Comparison of ENCODE assay signal across 18 cellular contexts in genomic region chr17:42665581-42666001, GRCh38. TPM values are rescaled to one million over a fixed set of nuclear protein-coding genes. Genes with fewer than 3 reads are reported as not detected.
DNase-seq lines count a peak whose midpoint lies in the region; ATAC-seq, FAIRE-seq and TF ChIP-seq lines count a peak whose summit lies in the region.
"Had no signal": no experiment of that assay in that cellular context is flagged by ENCODE, and none has a peak within 500 bp of the region (broad histone marks: within the 10 kb centered on the region; RNA-seq: fewer than 3 reads in every experiment).

No MANE protein-coding gene starts in this region.

- H3K4me3 ChIP-seq in ascending aorta (no peak overlapping the region), psoas muscle (no peak overlapping the region)
- H3K4me3 ChIP-seq: SJCRH30 had no signal

- H3K4me1 ChIP-seq in ascending aorta (peaks cover 4 to 36% of the 10 kb centered on the region in 2 donors), psoas muscle (peaks cover 27% of the 10 kb centered on the region)

- H3K36me3 ChIP-seq in ascending aorta (peaks cover 51 to 61% of the 10 kb centered on the region in 2 donors), psoas muscle (ENCODE audit: insufficient read depth in 1 of 2, low read depth in 1 of 2) (peaks cover 0 to 76% of the 10 kb centered on the region in 2 donors)

- peak overlapping the region; percentile 79 for H3K27ac ChIP-seq in ascending aorta
- peak overlapping the region; percentile 73 for H3K27ac ChIP-seq in psoas muscle
- H3K27ac ChIP-seq: KMS-11, SJCRH30 had no signal

- no peak overlapping the region for H3K27ac Mint-ChIP-seq in endothelial cell (ENCODE audit: unreplicated experiment)
- H3K27ac Mint-ChIP-seq in stimulated activated memory B cell treated with anti-CD40 and anti-IgM and Interleukin-4, amounts not matched to agents 10 μg/mL and 1 μg/mL and 100 μg/mL, for 72 hours, result no peak overlapping the region
- H3K27ac Mint-ChIP-seq: HFFc6 had no signal

- ATAC-seq in psoas muscle (no peak), GM18505 (IDR thresholded peaks at IDR 0.05; ENCODE audit: unreplicated experiment) (no peak)
- ATAC-seq in stimulated activated memory B cell treated with anti-CD40 and anti-IgM and Interleukin-4, amounts not matched to agents 10 μg/mL and 1 μg/mL and 100 μg/mL, for 72 hours, result no peak
- ATAC-seq: PC-3 had no signal

- DNase-seq in ascending aorta (ENCODE audit: low spot score in 2 of 2) (peak in 1 of 2 donors; percentile 64), endothelial cell (ENCODE audit: low spot score) (no peak), psoas muscle (no peak), urothelium cell line (ENCODE audit: low spot score) (no peak)
- DNase-seq in activated effector memory CD4-positive, alpha-beta T cell treated with Interleukin-2 at 50 U/mL for 16 hours, result no peak
- DNase-seq: C1 segment of cervical spinal cord, DMS79, HFFc6, NCI-H1417, NCI-H187 treated with DMSO at 0.1 percent for 48 hours, NCI-H345, NCI-H526, PC-3, SJCRH30 had no signal

- H3K4me1 Mint-ChIP-seq in endothelial cell (ENCODE audit: unreplicated experiment), result no peaks in the 10 kb centered on the region
- H3K4me1 Mint-ChIP-seq in stimulated activated memory B cell treated with anti-CD40 and anti-IgM and Interleukin-4, amounts not matched to agents 10 μg/mL and 1 μg/mL and 100 μg/mL, for 72 hours, result peaks cover 12% of the 10 kb centered on the region

- H3K9me3 ChIP-seq in ascending aorta, result no peaks in the 10 kb centered on the region
- no peaks in the 10 kb centered on the region for H3K9me3 ChIP-seq in psoas muscle
- H3K9me3 ChIP-seq: SJCRH30 had no signal

- peaks cover 16% of the 10 kb centered on the region for H3K27me3 Mint-ChIP-seq in endothelial cell (ENCODE audit: unreplicated experiment)
- H3K27me3 Mint-ChIP-seq in stimulated activated memory B cell treated with anti-CD40 and anti-IgM and Interleukin-4, amounts not matched to agents 10 μg/mL and 1 μg/mL and 100 μg/mL, for 72 hours, result no peaks in the 10 kb centered on the region

- H3K36me3 Mint-ChIP-seq in endothelial cell (ENCODE audit: low read depth, unreplicated experiment), result peaks cover 23% of the 10 kb centered on the region
- H3K36me3 Mint-ChIP-seq in stimulated activated memory B cell treated with anti-CD40 and anti-IgM and Interleukin-4, amounts not matched to agents 10 μg/mL and 1 μg/mL and 100 μg/mL, for 72 hours, result peaks cover 20% of the 10 kb centered on the region

- no peak for TF ChIP-seq POLR2A in GM18505 (IDR thresholded peaks at IDR 0.05; ENCODE audit: borderline replicate concordance, extremely low read depth, insufficient read depth, insufficient read length)

- no peaks in the 10 kb centered on the region for H3K27me3 ChIP-seq in ascending aorta
- H3K27me3 ChIP-seq in psoas muscle (ENCODE audit: insufficient read depth in 3 of 3, low read length in 2 of 3), result no peaks in the 10 kb centered on the region
- H3K27me3 ChIP-seq: SJCRH30 had no signal

- TF ChIP-seq CTCF in ascending aorta (IDR thresholded peaks at IDR 0.05), result no peak
- TF ChIP-seq CTCF in endothelial cell (IDR thresholded peaks at IDR 0.05; ENCODE audit: unreplicated experiment), result no peak
- TF ChIP-seq CTCF in psoas muscle (IDR thresholded peaks at IDR 0.05), result no peak

- no peaks in the 10 kb centered on the region for H3K9me3 Mint-ChIP-seq in endothelial cell (ENCODE audit: unreplicated experiment)
- H3K9me3 Mint-ChIP-seq in stimulated activated memory B cell treated with anti-CD40 and anti-IgM and Interleukin-4, amounts not matched to agents 10 μg/mL and 1 μg/mL and 100 μg/mL, for 72 hours, result no peaks in the 10 kb centered on the region
- H3K9me3 Mint-ChIP-seq: HFFc6 had no signal

- intact Hi-C loops in ascending aorta (cut with DNase I), result no loop called here
- intact Hi-C loops in psoas muscle (cut with DNase I), result loop anchor here in 1 of 2 donors (2.0 kb wide), 1 partner anchor 47 kb away; no protein-coding TSS in a partner anchor

- peak; percentile 9 for FAIRE-seq in urothelium cell line (lab: Jason Lieb, UNC)
- FAIRE-seq: H54 had no signal

- peak overlapping the region; percentile 70 for H3K4me3 Mint-ChIP-seq in endothelial cell (ENCODE audit: unreplicated experiment)
- H3K4me3 Mint-ChIP-seq in stimulated activated memory B cell treated with anti-CD40 and anti-IgM and Interleukin-4, amounts not matched to agents 10 μg/mL and 1 μg/mL and 100 μg/mL, for 72 hours, result no peak overlapping the region
- H3K4me3 Mint-ChIP-seq: HFFc6 had no signal

- 78 to 85% (median 82%) methylated on average over 11 to 14 of the region's 14 CpGs for WGBS in psoas muscle, 3 donors

RNA-seq across cellular contexts. Expression of gene TUBG2, which starts 6.5 kb away (rescaled TPM):
- 73.1 TPM for total RNA-seq in ascending aorta
- 19.7 TPM for total RNA-seq in endothelial cell (ENCODE audit: unreplicated experiment)
- 10 to 100 TPM in 1 of 4 donors, 1 to 10 TPM in 3; 3.8 to 11.9 (median 5.7) TPM for total RNA-seq in psoas muscle
- 1 to 10 TPM; 2.7 to 4.9 (median 4.2) TPM for polyA plus RNA-seq in psoas muscle

RNA-seq across cellular contexts. Expression of gene PLEKHH3, which starts 11.2 kb away (rescaled TPM):
- total RNA-seq in ascending aorta (105 TPM), endothelial cell (ENCODE audit: unreplicated experiment) (25.2 TPM), psoas muscle (10 to 100 TPM; 15.0 to 33.8 (median 28.0) TPM)
- polyA plus RNA-seq in psoas muscle, result 10 to 100 TPM; 12.7 to 15.8 (median 14.2) TPM

RNA-seq across cellular contexts. Expression of gene CCR10, which starts 16.1 kb away (rescaled TPM):
- total RNA-seq in ascending aorta (91.2 TPM), endothelial cell (ENCODE audit: unreplicated experiment) (1.2 TPM), psoas muscle (1 to 10 TPM; 1.2 to 5.0 (median 2.8) TPM)
- polyA plus RNA-seq in psoas muscle, result 1 to 10 TPM; 1.0 to 3.3 (median 1.6) TPM

RNA-seq across cellular contexts. Expression of gene CNTNAP1, which starts 16.7 kb away (rescaled TPM):
- total RNA-seq in ascending aorta, result 10.5 TPM
- 8.9 TPM for total RNA-seq in endothelial cell (ENCODE audit: unreplicated experiment)
- 1 to 10 TPM; 1.9 to 2.6 (median 2.2) TPM for total RNA-seq in psoas muscle
- 1 to 10 TPM; 1.0 to 3.4 (median 1.1) TPM for polyA plus RNA-seq in psoas muscle

RNA-seq across cellular contexts. Expression of gene TUBG1, which starts 56.1 kb away (rescaled TPM):
- total RNA-seq in ascending aorta (10.5 TPM), endothelial cell (ENCODE audit: unreplicated experiment) (54.5 TPM), psoas muscle (10 to 100 TPM; 46.9 to 78.1 (median 50.4) TPM)
- 10 to 100 TPM; 68.8 to 90.2 (median 81.0) TPM for polyA plus RNA-seq in psoas muscle

Comparison
In these comparisons a context has a peak if more than half of its experiments do, and no peak if none do; other contexts are left out.
1. RNA of gene CCR10, which starts 16.1 kb away (total RNA-seq): 91.2 TPM in ascending aorta (single experiment); 1.2 to 5.0 TPM in psoas muscle and 1.2 TPM in endothelial cell (single experiment); every median in the first group is over 10 times any median in the second.